In the genomic region with DNA sequence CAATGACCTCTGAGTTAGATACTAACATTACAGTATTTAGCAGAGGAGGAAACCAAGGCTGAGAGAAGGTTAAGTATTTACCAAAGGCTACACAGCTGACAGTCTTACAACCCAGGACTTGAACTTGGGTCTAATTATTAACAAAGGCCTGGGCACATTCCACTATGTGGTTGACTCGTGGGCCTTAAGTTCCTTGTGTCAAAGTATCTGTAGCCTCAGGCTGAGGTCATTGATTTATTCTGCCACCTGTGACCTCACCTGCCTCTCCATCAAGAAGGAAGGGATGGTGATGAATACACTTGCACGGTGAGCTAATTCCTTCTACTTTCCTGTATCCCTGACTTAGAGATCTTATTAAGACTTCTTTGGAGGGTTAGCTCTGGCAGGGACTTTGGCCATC, we compare ENCODE assay signal across 17 cellular contexts. TPM values are rescaled to one million over a fixed set of nuclear protein-coding genes. Genes with fewer than 3 reads are reported as not detected.
DNase-seq lines count a peak whose midpoint lies in the region; ATAC-seq, FAIRE-seq and TF ChIP-seq lines count a peak whose summit lies in the region.
"Had no signal": no experiment of that assay in that cellular context is flagged by ENCODE, and none has a peak within 500 bp of the region (broad histone marks: within the 10 kb centered on the region; RNA-seq: fewer than 3 reads in every experiment).

No MANE protein-coding gene starts in this region.

- ATAC-seq in GM18907 (IDR thresholded peaks at IDR 0.05; ENCODE audit: unreplicated experiment) (peak; percentile 98), GM21786 (IDR thresholded peaks at IDR 0.05; ENCODE audit: unreplicated experiment) (peak; percentile 87), HG03196 (IDR thresholded peaks at IDR 0.05; ENCODE audit: unreplicated experiment) (peak; percentile 94), left lung (peak; percentile 75), SK-N-SH treated with all-trans-retinoic acid at 6 μM for 48 hours (no peak)
- ATAC-seq: heart left ventricle; stimulated activated memory B cell treated with anti-CD40 and anti-IgM and Interleukin-4, amounts not matched to agents 10 μg/mL and 1 μg/mL and 100 μg/mL, for 72 hours had no signal

- CTCF ChIA-PET in MCF 10A (lab: Yijun Ruan, JAX), result interaction anchor here (0.9 kb wide), 2 partner anchors 49 to 124 kb away, joined by 3 to 4 read pairs; no protein-coding TSS in a partner anchor

- no peaks in the 10 kb centered on the region for H3K9me3 Mint-ChIP-seq in MCF 10A (ENCODE audit: unreplicated experiment)
- H3K9me3 Mint-ChIP-seq: activated T-helper 1 cell treated with anti-CD3 and anti-CD28 coated beads, Interleukin-12 subunit alpha, Interleukin-12 subunit beta, Interleukin-2, Interleukin-4 antibody, amounts not matched to agents 30 ng/mL and 10 ng/mL and 1 ng/mL, durations not matched to agents 14 hours and 24 hours and 36 hours; stimulated activated memory B cell treated with anti-CD40 and anti-IgM and Interleukin-4, amounts not matched to agents 10 μg/mL and 1 μg/mL and 100 μg/mL, for 72 hours had no signal

- POLR2A ChIA-PET in MCF 10A (lab: Yijun Ruan, JAX), result interaction anchor here (1.3 kb wide), 1 partner anchor 19 kb away, joined by 5 read pairs; no protein-coding TSS in a partner anchor

- intact Hi-C loops in left lung (cut with DNase I), result no loop called here
- intact Hi-C loops in vagina (cut with DNase I), result no loop called here
- intact Hi-C loops in MCF 10A (cut with micrococcal nuclease), result no loop called here

- H3K4me3 ChIP-seq in left lung (no peak overlapping the region), vagina (no peak overlapping the region)
- H3K4me3 ChIP-seq: BLaER1, heart left ventricle had no signal

- FAIRE-seq in HTR-8/SVneo (lab: Jason Lieb, UNC), result no peak

- H3K36me3 Mint-ChIP-seq in MCF 10A (ENCODE audit: insufficient read depth, unreplicated experiment), result no peaks in the 10 kb centered on the region
- H3K36me3 Mint-ChIP-seq: stimulated activated memory B cell treated with anti-CD40 and anti-IgM and Interleukin-4, amounts not matched to agents 10 μg/mL and 1 μg/mL and 100 μg/mL, for 72 hours had no signal

- no peak for TF ChIP-seq POLR2A in vagina (IDR thresholded peaks at IDR 0.05)

- H3K4me3 Mint-ChIP-seq in MCF 10A (ENCODE audit: unreplicated experiment), result no peak overlapping the region
- H3K4me3 Mint-ChIP-seq: activated T-helper 1 cell treated with anti-CD3 and anti-CD28 coated beads, Interleukin-12 subunit alpha, Interleukin-12 subunit beta, Interleukin-2, Interleukin-4 antibody, amounts not matched to agents 30 ng/mL and 10 ng/mL and 1 ng/mL, durations not matched to agents 14 hours and 24 hours and 36 hours; stimulated activated memory B cell treated with anti-CD40 and anti-IgM and Interleukin-4, amounts not matched to agents 10 μg/mL and 1 μg/mL and 100 μg/mL, for 72 hours had no signal

- H3K27ac ChIP-seq in left lung (no peak overlapping the region), vagina (no peak overlapping the region)
- H3K27ac ChIP-seq: BLaER1, heart left ventricle had no signal

- H3K27me3 ChIP-seq in left lung (no peaks in the 10 kb centered on the region), vagina (no peaks in the 10 kb centered on the region)
- H3K27me3 ChIP-seq: BLaER1, heart left ventricle had no signal

- H3K4me1 Mint-ChIP-seq in MCF 10A (ENCODE audit: insufficient read depth, unreplicated experiment), result peaks cover 6% of the 10 kb centered on the region
- H3K4me1 Mint-ChIP-seq: stimulated activated memory B cell treated with anti-CD40 and anti-IgM and Interleukin-4, amounts not matched to agents 10 μg/mL and 1 μg/mL and 100 μg/mL, for 72 hours had no signal

- no peak overlapping the region for H3K27ac Mint-ChIP-seq in MCF 10A (ENCODE audit: low read depth, unreplicated experiment)
- H3K27ac Mint-ChIP-seq: activated T-helper 1 cell treated with anti-CD3 and anti-CD28 coated beads, Interleukin-12 subunit alpha, Interleukin-12 subunit beta, Interleukin-2, Interleukin-4 antibody, amounts not matched to agents 30 ng/mL and 10 ng/mL and 1 ng/mL, durations not matched to agents 14 hours and 24 hours and 36 hours; stimulated activated memory B cell treated with anti-CD40 and anti-IgM and Interleukin-4, amounts not matched to agents 10 μg/mL and 1 μg/mL and 100 μg/mL, for 72 hours had no signal

- BruUV-seq in MCF 10A (replicated peaks; lab: Mats Ljungman, UMichigan), result no TSS peak

- H3K4me1 ChIP-seq in left lung, result no peaks in the 10 kb centered on the region
- no peaks in the 10 kb centered on the region for H3K4me1 ChIP-seq in vagina
- H3K4me1 ChIP-seq: BLaER1, heart left ventricle had no signal

- H3K36me3 ChIP-seq in left lung (no peaks in the 10 kb centered on the region), vagina (no peaks in the 10 kb centered on the region)
- H3K36me3 ChIP-seq: BLaER1, heart left ventricle had no signal

- DNase-seq in left lung (no peak), HTR-8/SVneo (ENCODE audit: insufficient read length, low spot score) (no peak), vagina (ENCODE audit: extremely low spot score in 2 of 2) (no peak), MCF 10A (ENCODE audit: unreplicated experiment) (no peak)
- DNase-seq: activated CD4-positive, alpha-beta T cell treated with anti-CD3 and anti-CD28 coated beads for 1 hour; effector memory CD4-positive, alpha-beta T cell; heart left ventricle; mammary epithelial cell; NCI-H1417; nucleus accumbens had no signal

- peaks cover 24% of the 10 kb centered on the region for H3K27me3 Mint-ChIP-seq in MCF 10A (ENCODE audit: insufficient read depth, unreplicated experiment)

- TF ChIP-seq CTCF in left lung (IDR thresholded peaks at IDR 0.05), result no peak
- TF ChIP-seq CTCF in vagina (IDR thresholded peaks at IDR 0.05), result no peak
- no peak for TF ChIP-seq CTCF in MCF 10A (IDR thresholded peaks at IDR 0.05; ENCODE audit: unreplicated experiment)

- H3K9me3 ChIP-seq in left lung (no peaks in the 10 kb centered on the region), vagina (no peaks in the 10 kb centered on the region)
- H3K9me3 ChIP-seq: BLaER1, heart left ventricle had no signal

TF ChIP-seq in SK-N-SH treated with all-trans-retinoic acid at 6 μM for 48 hours, 23 proteins besides CTCF, POLR2A, EP300 and RAD21 (continues in another document):
- no peak for TF ChIP-seq CSRNP3 (CRISPR knock-in tag; IDR thresholded peaks at IDR 0.05)
- no peak for TF ChIP-seq RARB (CRISPR knock-in tag; IDR thresholded peaks at IDR 0.05)
- TF ChIP-seq ESRRG (CRISPR knock-in tag; IDR thresholded peaks at IDR 0.05), result no peak
- TF ChIP-seq POU6F1 (CRISPR knock-in tag; IDR thresholded peaks at IDR 0.05; ENCODE audit: borderline replicate concordance, low read depth), result no peak
- TF ChIP-seq, protein P1, sequence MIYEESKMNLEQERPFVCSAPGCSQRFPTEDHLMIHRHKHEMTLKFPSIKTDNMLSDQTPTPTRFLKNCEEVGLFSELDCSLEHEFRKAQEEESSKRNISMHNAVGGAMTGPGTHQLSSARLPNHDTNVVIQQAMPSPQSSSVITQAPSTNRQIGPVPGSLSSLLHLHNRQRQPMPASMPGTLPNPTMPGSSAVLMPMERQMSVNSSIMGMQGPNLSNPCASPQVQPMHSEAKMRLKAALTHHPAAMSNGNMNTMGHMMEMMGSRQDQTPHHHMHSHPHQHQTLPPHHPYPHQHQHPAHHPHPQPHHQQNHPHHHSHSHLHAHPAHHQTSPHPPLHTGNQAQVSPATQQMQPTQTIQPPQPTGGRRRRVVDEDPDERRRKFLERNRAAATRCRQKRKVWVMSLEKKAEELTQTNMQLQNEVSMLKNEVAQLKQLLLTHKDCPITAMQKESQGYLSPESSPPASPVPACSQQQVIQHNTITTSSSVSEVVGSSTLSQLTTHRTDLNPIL (CRISPR knock-in tag; IDR thresholded peaks at IDR 0.05; ENCODE audit: low read depth), result no peak
- no peak for TF ChIP-seq CSDC2 (CRISPR knock-in tag; IDR thresholded peaks at IDR 0.05)
- no peak for TF ChIP-seq ZNF70 (CRISPR knock-in tag; IDR thresholded peaks at IDR 0.05)
- no peak for TF ChIP-seq OSR1 (CRISPR knock-in tag; IDR thresholded peaks at IDR 0.05)
- no peak for TF ChIP-seq SNAI2 (CRISPR knock-in tag; IDR thresholded peaks at IDR 0.05)

RNA-seq across cellular contexts. Expression of gene LRRC58, which starts 19.8 kb away (rescaled TPM):
- total RNA-seq in left lung (10 to 100 TPM; 21.3 to 25.4 TPM), vagina (25.0 TPM), MCF 10A (2022) (25.8 and 28.8 TPM in 2 replicates)
